Comparison of ENCODE assay signal across 8 cellular contexts in genomic region chrX:68647156-68647957, GRCh38. TPM values are rescaled to one million over a fixed set of nuclear protein-coding genes. Genes with fewer than 3 reads are reported as not detected.
DNase-seq lines count a peak whose midpoint lies in the region; ATAC-seq and TF ChIP-seq lines count a peak whose summit lies in the region.

Gene STARD8, plus strand, starts transcription at chrX:68647666. Its CDS starts 217 bp downstream, at chrX:68647883.

- no peak within 1 kb of the TSS for H3K27ac ChIP-seq in VCaP

- peak; percentile 71 to 90 for ATAC-seq in left cardiac atrium
- ATAC-seq in GM19324 (IDR thresholded peaks at IDR 0.05; ENCODE audit: low FRiP score, unreplicated experiment): no peak

- intact Hi-C loops in left cardiac atrium (cut with DNase I): no loop called here

- DNase-seq in EL (peak; percentile 77), left cardiac atrium (peak; percentile 45), retina (peak; percentile 59), superior temporal gyrus (ENCODE audit: extremely low spot score) (no peak), NCI-H2081 (lab: John Stamatoyannopoulos, UW) (no peak), pons (ENCODE audit: low spot score) (no peak)

- TF ChIP-seq CTCF in VCaP (conservative IDR thresholded peaks at IDR 0.05): peak; percentile 29

RNA-seq across cellular contexts. Expression of gene STARD8, which starts in this region (rescaled TPM):
- total RNA-seq in left cardiac atrium: 10 to 100 TPM; 13.2 to 15.2 TPM

Comparison
In these comparisons a context has a peak if more than half of its experiments do, and no peak if none do; other contexts are left out.
1. DNase-seq: peak in EL (single experiment), left cardiac atrium (single experiment) and retina (single experiment); none in superior temporal gyrus (single experiment), NCI-H2081 (0 of 2) and pons (single experiment).